ENCODE assay signal across 9 cellular contexts in the genomic region with DNA sequence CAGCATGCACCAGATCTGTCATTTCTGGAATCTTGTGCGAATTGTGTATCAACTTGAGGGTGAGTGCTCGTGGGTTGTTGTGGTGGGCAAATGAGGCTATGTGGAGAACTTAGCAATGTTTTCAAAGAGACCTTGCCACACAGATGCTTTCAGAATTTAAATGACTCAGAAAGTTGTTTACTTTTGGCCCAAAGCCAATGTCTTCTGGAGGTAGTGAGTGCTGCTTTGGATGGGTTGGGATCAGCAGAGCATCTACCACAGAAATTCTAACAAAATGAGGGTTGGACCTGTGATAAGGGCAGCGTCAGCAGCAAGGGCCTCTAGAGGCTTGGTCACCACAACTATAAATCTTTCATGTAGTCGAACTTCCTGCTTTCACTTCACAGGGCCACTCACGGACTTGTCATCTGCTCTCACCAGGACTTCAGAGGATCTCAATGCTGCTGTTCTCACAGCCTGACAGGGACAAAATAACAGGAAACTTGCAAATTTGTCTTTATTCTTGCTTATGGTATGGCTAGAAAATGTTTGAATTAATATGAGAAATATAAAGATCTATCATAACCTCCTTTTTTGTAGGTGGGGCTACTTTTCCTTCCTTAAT.
DNase-seq lines count a peak whose midpoint lies in the region; ATAC-seq, FAIRE-seq and TF ChIP-seq lines count a peak whose summit lies in the region.
"Had no signal": no experiment of that assay in that cellular context is flagged by ENCODE, and none has a peak within 500 bp of the region (broad histone marks: within the 10 kb centered on the region; RNA-seq: fewer than 3 reads in every experiment).

No MANE protein-coding gene starts in this region.

- H3K27me3 ChIP-seq in GM12878 (replicated peaks in 1 of 2; ENCODE audit: control insufficient read depth in 2 of 2, insufficient read depth in 2 of 2, low read length in 1 of 2): no peaks in the 10 kb centered on the region

- H3K9me3 ChIP-seq in GM12878 (replicated peaks; ENCODE audit: control insufficient read depth, insufficient read depth, low read length): no peaks in the 10 kb centered on the region; the same call in 2 of the 3 replicates
- H3K9me3 ChIP-seq: psoas muscle had no signal

- TF ChIP-seq CTCF in GM12878 (IDR thresholded peaks at IDR 0.05 in 2 of 3, conservative IDR thresholded peaks at IDR 0.05 in 1 of 3; ENCODE audit: control insufficient read depth in 2 of 3, extremely low read depth in 1 of 3, insufficient read depth in 1 of 3, low read depth in 3 of 3, low read length in 3 of 3) (no peak), nephron (IDR thresholded peaks at IDR 0.05; ENCODE audit: unreplicated experiment in 3 of 3) (no peak), osteocyte (IDR thresholded peaks at IDR 0.05) (no peak)

- CTCF ChIA-PET in GM12878 (lab: Yijun Ruan, JAX): interaction anchor here (1.0 to 5.0 kb wide), 3 partner anchors 18 to 48 kb away, joined by 3 to 26 read pairs (median 6); no protein-coding TSS in a partner anchor

- no TSS peak for BruUV-seq in GM12878 (replicated peaks; lab: Mats Ljungman, UMichigan)

- no peaks in the 10 kb centered on the region for H3K79me2 ChIP-seq in GM12878 (ENCODE audit: control insufficient read depth, insufficient read depth, low read length)

- H3K4me2 ChIP-seq in GM12878 (ENCODE audit: control insufficient read depth, insufficient read depth): peak overlapping the region; percentile 41; the same call in 1 of the 2 replicates

- no peak for TF ChIP-seq RAD21 in GM12878 (IDR thresholded peaks at IDR 0.05; ENCODE audit: insufficient read depth, low read depth, low read length)

- H3K27ac ChIP-seq in GM12878 (ENCODE audit: control insufficient read depth, insufficient read depth): no peak overlapping the region
- H3K27ac ChIP-seq: psoas muscle had no signal

- TF ChIP-seq EP300 in GM12878 (IDR thresholded peaks at IDR 0.05; ENCODE audit: borderline replicate concordance in 1 of 2, control insufficient read depth in 1 of 2, low read depth in 2 of 2, low read length in 2 of 2): peak; percentile 91 to 93

- 2% methylated on average over 5 of the region's 5 CpGs for WGBS in GM12878 (ENCODE audit: insufficient coverage, insufficient replicate concordance, low lambda C conversion rate, missing lambda C conversion rate)

- peak; percentile 89 for FAIRE-seq in GM12878 (lab: Jason Lieb, UNC)

- peak; percentile 90 for ATAC-seq in GM18861 (IDR thresholded peaks at IDR 0.05; ENCODE audit: unreplicated experiment)
- peak; percentile 87 for ATAC-seq in HG02938 (IDR thresholded peaks at IDR 0.05; ENCODE audit: unreplicated experiment)
- peak; percentile 95 for ATAC-seq in GM12878

- H3K9ac ChIP-seq in GM12878 (ENCODE audit: control insufficient read depth, insufficient read depth, low read length): no peak overlapping the region

- H2AFZ ChIP-seq in GM12878 (ENCODE audit: control insufficient read depth, low read depth, low read length): no peak overlapping the region

- intact Hi-C loops in GM12878 (cut with micrococcal nuclease; ENCODE audit: unreplicated experiment): loop anchor here (1.0 to 5.0 kb wide), 3 partner anchors 48 to 208 kb away; no protein-coding TSS in a partner anchor

- no peak overlapping the region for H3K4me3 Mint-ChIP-seq in nephron
- H3K4me3 Mint-ChIP-seq in osteocyte (ENCODE audit: unreplicated experiment): no peak overlapping the region

- POLR2A ChIA-PET in GM12878 (lab: Charles Lee): interaction anchor here (1.7 kb wide), 1 partner anchor 48 kb away, joined by 6 read pairs; no protein-coding TSS in a partner anchor

- no peak overlapping the region for H3K4me3 ChIP-seq in GM12878
- H3K4me3 ChIP-seq: psoas muscle had no signal

- in situ Hi-C loops in Caki2 (cut with HindIII; ENCODE audit: low pct_unique_long_range_greater_than_20kb, low sequenced_read_pairs) (no loop called here), GM12878 (cut with MboI) (no loop called here)

- H3K27me3 Mint-ChIP-seq in nephron (ENCODE audit: low read depth): peaks cover 3% of the 10 kb centered on the region
- H3K27me3 Mint-ChIP-seq in osteocyte (ENCODE audit: unreplicated experiment): no peaks in the 10 kb centered on the region

- H4K20me1 ChIP-seq in GM12878 (ENCODE audit: control insufficient read depth, insufficient read depth): no peaks in the 10 kb centered on the region

- DNase-seq in Caki2 (ENCODE audit: low read depth) (peak; percentile 89), NCI-H2171 (lab: John Stamatoyannopoulos, UW) (peak; percentile 50), GM12878 (ENCODE audit: low read depth, low spot score) (peak; percentile 86), NCI-H1417 treated with DMSO at 0.1 percent for 48 hours (lab: John Stamatoyannopoulos, UW) (no peak), osteocyte (ENCODE audit: extremely low spot score, unreplicated experiment) (no peak)
- DNase-seq: psoas muscle had no signal

- peaks cover 70% of the 10 kb centered on the region for H3K4me1 Mint-ChIP-seq in nephron
- H3K4me1 Mint-ChIP-seq in osteocyte (ENCODE audit: unreplicated experiment): peaks cover 25% of the 10 kb centered on the region

- RAD21 ChIA-PET in GM12878 (lab: Charles Lee; ENCODE audit: unreplicated experiment): interaction anchor here (0.6 to 1.5 kb wide), 3 partner anchors 46 to 306 kb away, joined by 3 to 8 read pairs (median 3); no protein-coding TSS in a partner anchor

- no peaks in the 10 kb centered on the region for H3K36me3 ChIP-seq in GM12878 (ENCODE audit: control insufficient read depth in 2 of 2, insufficient read depth in 2 of 2, low read length in 1 of 2)

- no peak for TF ChIP-seq POLR2A in GM12878 (IDR thresholded peaks at IDR 0.05; ENCODE audit: low read depth, low read length)

- H3K27ac Mint-ChIP-seq in nephron (peak overlapping the region; percentile 35 to 63 (median 55)), osteocyte (ENCODE audit: unreplicated experiment) (no peak overlapping the region)

- SMC1A ChIA-PET in GM12878 (lab: Charles Lee; ENCODE audit: uncharacterized antibody, unreplicated experiment): interaction anchor here (1.0 to 12.2 kb wide), 10 partner anchors 10 to 106 kb away, joined by 3 to 112 read pairs (median 5); no protein-coding TSS in a partner anchor

- H3K9me3 Mint-ChIP-seq in nephron (no peaks in the 10 kb centered on the region), osteocyte (ENCODE audit: unreplicated experiment) (no peaks in the 10 kb centered on the region)

- no peaks in the 10 kb centered on the region for H3K36me3 Mint-ChIP-seq in nephron (ENCODE audit: low read depth)
- H3K36me3 Mint-ChIP-seq in osteocyte (ENCODE audit: unreplicated experiment): no peaks in the 10 kb centered on the region

- no peaks in the 10 kb centered on the region for H3K4me1 ChIP-seq in GM12878 (ENCODE audit: control insufficient read depth, insufficient read depth, low read length)

TF ChIP-seq in GM12878, 131 proteins besides CTCF, POLR2A, EP300 and RAD21 (continues in another document):
- TF ChIP-seq RAD51 (IDR thresholded peaks at IDR 0.05) (no peak), STAT3 (IDR thresholded peaks at IDR 0.05; ENCODE audit: low read depth, low read length) (no peak), POU2F2 (IDR thresholded peaks at IDR 0.05; ENCODE audit: borderline replicate concordance, low read depth, low read length) (peak; percentile 73; the same call in 1 of the 3 replicates), IRF4 (IDR thresholded peaks at IDR 0.05; ENCODE audit: low read depth, low read length) (peak; percentile 92), CHD2 (IDR thresholded peaks at IDR 0.05; ENCODE audit: borderline replicate concordance, low read depth, low read length) (peak; percentile 61; the same call in 1 of the 2 replicates), BCL11A (IDR thresholded peaks at IDR 0.05; ENCODE audit: low read depth, low read length) (peak; percentile 94), NR2C2 (IDR thresholded peaks at IDR 0.05; ENCODE audit: borderline replicate concordance, control insufficient read depth, insufficient read length, low read depth) (no peak), IKZF2 (IDR thresholded peaks at IDR 0.05) (peak; percentile 94 to 95), NBN (IDR thresholded peaks at IDR 0.05) (peak; percentile 86), BHLHE40 (IDR thresholded peaks at IDR 0.05; ENCODE audit: borderline replicate concordance in 1 of 2, low read depth in 2 of 2, low read length in 1 of 2) (peak; percentile 58 to 80), IKZF1 (conservative IDR thresholded peaks at IDR 0.05) (peak; percentile 86), CREM (IDR thresholded peaks at IDR 0.05; ENCODE audit: low read depth) (no peak)
- TF ChIP-seq, protein P1, sequence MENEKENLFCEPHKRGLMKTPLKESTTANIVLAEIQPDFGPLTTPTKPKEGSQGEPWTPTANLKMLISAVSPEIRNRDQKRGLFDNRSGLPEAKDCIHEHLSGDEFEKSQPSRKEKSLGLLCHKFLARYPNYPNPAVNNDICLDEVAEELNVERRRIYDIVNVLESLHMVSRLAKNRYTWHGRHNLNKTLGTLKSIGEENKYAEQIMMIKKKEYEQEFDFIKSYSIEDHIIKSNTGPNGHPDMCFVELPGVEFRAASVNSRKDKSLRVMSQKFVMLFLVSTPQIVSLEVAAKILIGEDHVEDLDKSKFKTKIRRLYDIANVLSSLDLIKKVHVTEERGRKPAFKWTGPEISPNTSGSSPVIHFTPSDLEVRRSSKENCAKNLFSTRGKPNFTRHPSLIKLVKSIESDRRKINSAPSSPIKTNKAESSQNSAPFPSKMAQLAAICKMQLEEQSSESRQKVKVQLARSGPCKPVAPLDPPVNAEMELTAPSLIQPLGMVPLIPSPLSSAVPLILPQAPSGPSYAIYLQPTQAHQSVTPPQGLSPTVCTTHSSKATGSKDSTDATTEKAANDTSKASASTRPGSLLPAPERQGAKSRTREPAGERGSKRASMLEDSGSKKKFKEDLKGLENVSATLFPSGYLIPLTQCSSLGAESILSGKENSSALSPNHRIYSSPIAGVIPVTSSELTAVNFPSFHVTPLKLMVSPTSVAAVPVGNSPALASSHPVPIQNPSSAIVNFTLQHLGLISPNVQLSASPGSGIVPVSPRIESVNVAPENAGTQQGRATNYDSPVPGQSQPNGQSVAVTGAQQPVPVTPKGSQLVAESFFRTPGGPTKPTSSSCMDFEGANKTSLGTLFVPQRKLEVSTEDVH (IDR thresholded peaks at IDR 0.05; ENCODE audit: low read depth, partially characterized antibody): peak; percentile 32

Comparison
In these comparisons a context has a peak if more than half of its experiments do, and no peak if none do; other contexts are left out.
1. DNase-seq: peak in Caki2 (single experiment), NCI-H2171 (single experiment) and GM12878 (single experiment); none in NCI-H1417 treated with DMSO at 0.1 percent for 48 hours (single experiment) and osteocyte (single experiment).
2. Peak in every context shown above with its lines, with median percentiles within 50 percentile points of each other: ATAC-seq.